8 cellular contexts compared by ENCODE assay signal in the genomic region with DNA sequence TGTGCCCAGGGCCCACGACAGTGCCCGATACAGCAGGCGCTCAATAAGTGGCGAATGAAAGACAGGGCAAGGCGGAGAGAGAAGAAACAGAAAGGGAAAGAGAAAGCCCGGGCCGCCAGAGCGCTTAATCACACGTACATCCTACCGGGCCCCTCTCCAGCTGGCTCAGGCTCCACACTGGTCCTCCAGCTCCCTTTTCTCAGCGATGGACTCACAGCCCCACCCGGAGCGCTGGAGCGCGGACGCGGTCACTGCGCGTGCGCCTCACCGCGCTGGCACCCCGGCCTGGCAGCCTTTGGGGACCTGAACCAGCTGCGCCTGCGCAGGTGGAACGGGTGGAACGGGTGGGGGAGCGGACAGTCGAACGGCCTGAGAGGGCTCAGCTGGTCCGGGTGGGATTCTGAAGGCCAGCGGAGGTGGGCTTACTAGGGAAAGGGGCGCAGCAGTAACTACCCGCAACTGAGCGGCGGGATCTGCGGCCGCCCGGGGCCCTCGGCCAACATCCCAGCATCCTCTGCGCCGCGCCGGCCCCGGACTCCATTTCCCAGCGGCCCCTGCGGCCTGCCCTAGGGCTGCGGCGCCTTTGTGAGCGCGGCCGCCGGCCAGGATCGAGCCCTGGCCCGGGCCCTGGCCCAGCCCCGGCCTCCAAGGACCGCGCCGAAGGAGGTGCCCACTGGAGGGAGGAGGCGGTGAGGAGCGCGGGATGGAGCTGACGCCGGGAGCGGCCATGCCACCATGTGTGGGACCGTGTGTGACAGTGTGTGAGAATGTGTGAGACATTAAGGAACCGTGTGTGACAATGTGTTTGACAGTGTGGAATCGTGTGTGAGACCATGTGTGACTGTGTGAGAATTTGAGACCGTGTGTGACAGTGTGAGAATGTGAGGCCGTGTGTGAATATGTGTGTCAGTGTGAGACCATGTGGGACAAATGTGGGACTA. TPM values are rescaled to one million over a fixed set of nuclear protein-coding genes. Genes with fewer than 3 reads are reported as not detected.
DNase-seq lines count a peak whose midpoint lies in the region; ATAC-seq lines count a peak whose summit lies in the region.

Gene ZNF583 (plus strand): TSS at position 569 of the 941 bp plus-strand sequence. CDS start 2,783 bp downstream, outside the sequence.

- no peaks in the 10 kb centered on the region for H3K27me3 ChIP-seq in HUES6 (ENCODE audit: control insufficient read depth, insufficient read depth, low read length)
- no peaks in the 10 kb centered on the region for H3K27me3 ChIP-seq in muscle layer of colon (ENCODE audit: control insufficient read depth in 1 of 2, insufficient read depth in 2 of 2, low read length in 2 of 2)

- H3K9ac ChIP-seq in HUES6 (ENCODE audit: low read length) = peak within 1 kb of the TSS; percentile 88
- H3K9ac ChIP-seq in muscle layer of colon (ENCODE audit: low read length) = peak within 1 kb of the TSS; percentile 50

- peak; percentile 84 for ATAC-seq in GM21381 (IDR thresholded peaks at IDR 0.05; ENCODE audit: unreplicated experiment)
- peak; percentile 99 for ATAC-seq in esophagus mucosa

- H3K36me3 ChIP-seq in HUES6 (ENCODE audit: control insufficient read depth, insufficient read depth, low read length) = peaks cover 26% of the 10 kb centered on the region
- peaks cover 21% of the 10 kb centered on the region for H3K36me3 ChIP-seq in muscle layer of colon (ENCODE audit: insufficient read depth, low read length)

- peak within 1 kb of the TSS; percentile 90 for H3K4me3 ChIP-seq in HUES6 (ENCODE audit: low read depth, low read length)
- peak within 1 kb of the TSS; percentile 83 to 90 for H3K4me3 ChIP-seq in muscle layer of colon (ENCODE audit: low read depth in 1 of 2, low read length in 2 of 2)

- H3K27ac ChIP-seq in HUES6 (ENCODE audit: low read depth, low read length) (peak within 1 kb of the TSS; percentile 94), muscle layer of colon (ENCODE audit: low read depth, low read length) (peak within 1 kb of the TSS; percentile 96)

- peaks cover 5% of the 10 kb centered on the region for H3K4me1 ChIP-seq in HUES6 (ENCODE audit: control insufficient read depth, insufficient read depth, low read length)
- peaks cover 15% of the 10 kb centered on the region for H3K4me1 ChIP-seq in muscle layer of colon (ENCODE audit: insufficient read depth, low read length)

- DNase-seq in COR-L47 (lab: John Stamatoyannopoulos, UW) (peak; percentile 88), OCI-M1 (lab: John Stamatoyannopoulos, UW) (peak; percentile 95)
- peak; percentile 91 to 92 for DNase-seq in activated T-cell treated with anti-CD3 and anti-CD28 coated beads, Interleukin-2, amount 50 U/mL, for 48 hours
- DNase-seq in stimulated activated CD8-positive, alpha-beta memory T cell treated with anti-CD3 and anti-CD28 coated beads, Interleukin-4, amount 100 ng/mL, for 48 hours = peak; percentile 92

- peaks cover 57% of the 10 kb centered on the region for H3K9me3 ChIP-seq in HUES6 (ENCODE audit: control insufficient read depth, insufficient read depth, low read depth, low read length)
- peaks cover 35% of the 10 kb centered on the region for H3K9me3 ChIP-seq in muscle layer of colon (ENCODE audit: low read length)

RNA-seq across cellular contexts. Expression of gene ZNF583, which starts in this region (rescaled TPM):
- 0.48 TPM for total RNA-seq in esophagus mucosa

Comparison
In these comparisons a context has a peak if more than half of its experiments do, and no peak if none do; other contexts are left out.
1. Peak in every context shown above with its lines: DNase-seq, ATAC-seq, H3K4me3 ChIP-seq and H3K27ac ChIP-seq.
2. Peak in ATAC-seq in esophagus mucosa; RNA of the gene not detected or under 1 TPM.